In genomic region chr4:26576171-26576829, GRCh38 we compare ENCODE assay signal across 17 cellular contexts. TPM values are rescaled to one million over a fixed set of nuclear protein-coding genes. Genes with fewer than 3 reads are reported as not detected.
DNase-seq lines count a peak whose midpoint lies in the region; ATAC-seq, FAIRE-seq and TF ChIP-seq lines count a peak whose summit lies in the region.
"Had no signal": no experiment of that assay in that cellular context is flagged by ENCODE, and none has a peak within 500 bp of the region (broad histone marks: within the 10 kb centered on the region; RNA-seq: fewer than 3 reads in every experiment).

No MANE protein-coding gene starts in this region.

- ATAC-seq in GM21447 (IDR thresholded peaks at IDR 0.05; ENCODE audit: unreplicated experiment) (no peak), left lobe of liver (no peak), GM19324 (IDR thresholded peaks at IDR 0.05; ENCODE audit: low FRiP score, unreplicated experiment) (no peak)

- POLR2A ChIA-PET in H1 (lab: Charles Lee; ENCODE audit: partially characterized antibody), result no interaction called here

- H3K4me1 ChIP-seq in H1 (replicated peaks in 1 of 4; ENCODE audit: control insufficient read depth in 3 of 4, insufficient read depth in 4 of 4, low read length in 3 of 4), result peaks cover 0 to 4% (median 0%) of the 10 kb centered on the region in 4 experiments; a peak in 1 of 7 replicates
- H3K4me1 ChIP-seq in mesenchymal stem cell (ENCODE audit: control insufficient read depth, insufficient read depth, low read depth, low read length), result peaks cover 6% of the 10 kb centered on the region
- H3K4me1 ChIP-seq: BLaER1 treated with 17β-estradiol and CSF1 and Interleukin-3, amounts not matched to agents 10 nM and 100 nM; HAP-1; stomach had no signal

- H4K91ac ChIP-seq in H1 (replicated peaks; ENCODE audit: insufficient read length, low read length) (no peak overlapping the region), mesenchymal stem cell (ENCODE audit: low read length) (no peak overlapping the region)

- no peak overlapping the region for H2BK20ac ChIP-seq in H1 (ENCODE audit: low read length)

- no peak overlapping the region for H4K8ac ChIP-seq in H1 (ENCODE audit: extremely low read depth, insufficient read depth, low read length)
- no peak overlapping the region for H4K8ac ChIP-seq in mesenchymal stem cell (ENCODE audit: low read length)

- H3K18ac ChIP-seq in H1 (ENCODE audit: extremely low read depth, low read length), result no peak overlapping the region
- H3K18ac ChIP-seq in mesenchymal stem cell (ENCODE audit: low read depth in 1 of 2, low read length in 2 of 2), result peak overlapping the region in 1 of 2 experiments; percentile 13

- WGBS in H1 (ENCODE audit: extremely low coverage in 1 of 2, insufficient coverage in 1 of 2, insufficient read length in 1 of 2, insufficient replicate concordance in 2 of 2, low coverage in 1 of 2, low lambda C conversion rate in 2 of 2, missing lambda C conversion rate in 1 of 2), 2 experiments, result 93% methylated on average over 7 of the region's 7 CpGs; no CpG with 5 or more reads in 1 of the 2 experiments
- WGBS in mesenchymal stem cell, result 51% methylated on average over 5 of the region's 7 CpGs

- H3K4me2 ChIP-seq in H1 (ENCODE audit: insufficient read depth in 1 of 2, low read depth in 2 of 2, low read length in 2 of 2), result no peak overlapping the region
- peak overlapping the region; percentile 18 for H3K4me2 ChIP-seq in mesenchymal stem cell (ENCODE audit: low read length, poor library complexity, severe bottlenecking)
- H3K4me2 ChIP-seq: BLaER1 treated with 17β-estradiol and CSF1 and Interleukin-3, amounts not matched to agents 10 nM and 100 nM had no signal

- H3K4me3 ChIP-seq in H1 (ENCODE audit: extremely low read depth in 1 of 4, insufficient read depth in 2 of 4, low read depth in 3 of 4, low read length in 4 of 4) (no peak overlapping the region), mesenchymal stem cell (ENCODE audit: insufficient read depth in 1 of 2, low read depth in 1 of 2, low read length in 2 of 2) (no peak overlapping the region)
- H3K4me3 ChIP-seq: BLaER1 treated with 17β-estradiol and CSF1 and Interleukin-3, amounts not matched to agents 10 nM and 100 nM; HAP-1; stomach had no signal

- no peak overlapping the region for H3K14ac ChIP-seq in H1 (ENCODE audit: insufficient read length)
- H3K14ac ChIP-seq in mesenchymal stem cell (ENCODE audit: low read length in 2 of 2), result no peak overlapping the region

- H3K27me3 ChIP-seq in H1 (replicated peaks in 1 of 4; ENCODE audit: control insufficient read depth in 3 of 4, extremely low read depth in 1 of 4, insufficient read depth in 3 of 4, low read length in 3 of 4) (no peaks in the 10 kb centered on the region), mesenchymal stem cell (ENCODE audit: control insufficient read depth in 1 of 2, insufficient read depth in 1 of 2, low read length in 2 of 2) (no peaks in the 10 kb centered on the region)
- H3K27me3 ChIP-seq: BLaER1 treated with 17β-estradiol and CSF1 and Interleukin-3, amounts not matched to agents 10 nM and 100 nM; stomach had no signal

- H3K9me3 ChIP-seq in H1 (ENCODE audit: insufficient read depth in 2 of 2, low read depth in 1 of 2, low read length in 1 of 2), result no peaks in the 10 kb centered on the region
- no peaks in the 10 kb centered on the region for H3K9me3 ChIP-seq in mesenchymal stem cell (ENCODE audit: control insufficient read depth, low read length)
- H3K9me3 ChIP-seq: BLaER1 treated with 17β-estradiol and CSF1 and Interleukin-3, amounts not matched to agents 10 nM and 100 nM; HAP-1; stomach had no signal

- TF ChIP-seq CTCF in H1 (IDR thresholded peaks at IDR 0.05; ENCODE audit: control extremely low read depth in 1 of 3, insufficient read depth in 1 of 3, low read depth in 1 of 3, low read length in 3 of 3), result no peak

- TF ChIP-seq RAD21 in H1 (IDR thresholded peaks at IDR 0.05 in 1 of 2, conservative IDR thresholded peaks at IDR 0.05 in 1 of 2; ENCODE audit: low read depth in 2 of 2, low read length in 2 of 2), result no peak

- H2BK15ac ChIP-seq in H1 (ENCODE audit: low read length), result no peak overlapping the region
- H2BK15ac ChIP-seq in mesenchymal stem cell (ENCODE audit: low read depth, poor library complexity, severe bottlenecking), result no peak overlapping the region

- H3K36me3 ChIP-seq in H1 (ENCODE audit: control insufficient read depth in 2 of 4, insufficient read depth in 4 of 4, low read length in 3 of 4), result no peaks in the 10 kb centered on the region
- H3K36me3 ChIP-seq in mesenchymal stem cell (ENCODE audit: control insufficient read depth in 1 of 2, insufficient read depth in 2 of 2, low read depth in 1 of 2, low read length in 2 of 2), result no peaks in the 10 kb centered on the region
- H3K36me3 ChIP-seq: BLaER1 treated with 17β-estradiol and CSF1 and Interleukin-3, amounts not matched to agents 10 nM and 100 nM; HAP-1; stomach had no signal

- H3K27ac ChIP-seq in H1 (ENCODE audit: low read depth, low read length) (no peak overlapping the region), mesenchymal stem cell (ENCODE audit: low read length, poor library complexity, severe bottlenecking) (no peak overlapping the region)
- H3K27ac ChIP-seq: BLaER1 treated with 17β-estradiol and CSF1 and Interleukin-3, amounts not matched to agents 10 nM and 100 nM; epithelial cell of prostate; stomach had no signal

- no peak for TF ChIP-seq EP300 in H1 (IDR thresholded peaks at IDR 0.05; ENCODE audit: borderline replicate concordance in 1 of 2, low read depth in 2 of 2, low read length in 2 of 2)

- H3K79me2 ChIP-seq in H1 (ENCODE audit: control insufficient read depth in 1 of 2, insufficient read depth in 2 of 2, low read length in 2 of 2), result no peaks in the 10 kb centered on the region

- H4K5ac ChIP-seq in H1 (ENCODE audit: insufficient read length, low read depth, low read length), result no peak overlapping the region

- CTCF ChIA-PET in H1 (lab: Charles Lee; ENCODE audit: partially characterized antibody), result interaction anchor here (0.6 kb wide), 1 partner anchor 9 kb away, joined by 3 read pairs; no protein-coding TSS in a partner anchor

- H2BK5ac ChIP-seq in H1 (ENCODE audit: low read depth, low read length) (no peak overlapping the region), mesenchymal stem cell (ENCODE audit: low read depth, low read length, poor library complexity, severe bottlenecking) (no peak overlapping the region)

- H2AK5ac ChIP-seq in H1 (ENCODE audit: low read depth, low read length) (no peak overlapping the region), mesenchymal stem cell (ENCODE audit: low read length, severe bottlenecking) (peak overlapping the region; percentile 16)

- H2BK120ac ChIP-seq in H1 (replicated peaks; ENCODE audit: low read depth, low read length) (no peak overlapping the region), mesenchymal stem cell (ENCODE audit: low read depth, low read length) (no peak overlapping the region)

- H3K9ac ChIP-seq in H1 (replicated peaks in 1 of 4; ENCODE audit: extremely low read depth in 1 of 4, low read depth in 3 of 4, low read length in 3 of 4), result no peak overlapping the region
- H3K9ac ChIP-seq in mesenchymal stem cell (ENCODE audit: low read length), result peak overlapping the region; percentile 54
- H3K9ac ChIP-seq: BLaER1 treated with 17β-estradiol and CSF1 and Interleukin-3, amounts not matched to agents 10 nM and 100 nM had no signal

- H4K20me1 ChIP-seq in H1 (replicated peaks in 1 of 2; ENCODE audit: control insufficient read depth in 1 of 2, insufficient read depth in 2 of 2, low read length in 2 of 2), result no peaks in the 10 kb centered on the region
- H4K20me1 ChIP-seq: BLaER1 treated with 17β-estradiol and CSF1 and Interleukin-3, amounts not matched to agents 10 nM and 100 nM had no signal

- TF ChIP-seq POLR2A in H1 (IDR thresholded peaks at IDR 0.05; ENCODE audit: control extremely low read depth in 1 of 2, low read depth in 2 of 2, low read length in 2 of 2), result no peak

- H3K23me2 ChIP-seq in H1 (ENCODE audit: low read depth, low read length), result no peaks in the 10 kb centered on the region; the same call in 1 of the 2 replicates

- no peaks in the 10 kb centered on the region for H3K79me1 ChIP-seq in H1 (ENCODE audit: low read depth, low read length)
- H3K79me1 ChIP-seq in mesenchymal stem cell (replicated peaks; ENCODE audit: low read length, poor library complexity, severe bottlenecking), result no peaks in the 10 kb centered on the region

- H2BK12ac ChIP-seq in H1 (ENCODE audit: low read depth, low read length), result no peak overlapping the region
- H2BK12ac ChIP-seq in mesenchymal stem cell (ENCODE audit: low read length in 2 of 2), result no peak overlapping the region

- H3K23ac ChIP-seq in H1 (ENCODE audit: insufficient read length) (no peak overlapping the region), mesenchymal stem cell (ENCODE audit: low read length in 2 of 2) (no peak overlapping the region)

- H2AFZ ChIP-seq in H1 (ENCODE audit: low read length) (no peak overlapping the region), mesenchymal stem cell (ENCODE audit: low read depth, low read length) (no peak overlapping the region)

- DNase-seq in AG20443 (ENCODE audit: low spot score) (peak; percentile 52), M059J (ENCODE audit: low read depth) (peak; percentile 84), H1 (ENCODE audit: low read depth in 1 of 2, low spot score in 2 of 2) (no peak), mesenchymal stem cell (peak; percentile 53), DMS 273 (lab: John Stamatoyannopoulos, UW; ENCODE audit: unreplicated experiment) (no peak), left lobe of liver (ENCODE audit: low spot score) (no peak)
- DNase-seq: activated CD4-positive, alpha-beta memory T cell treated with anti-CD3 and anti-CD28 coated beads for 36 hours; activated effector memory CD4-positive, alpha-beta T cell treated with anti-CD3 and anti-CD28 coated beads, Interleukin-2, amount 50 U/mL, for 16 hours; NCI-H1417 treated with DMSO at 0.1 percent for 48 hours; NCI-H510A; OCI-M1; stomach had no signal

- H3K4ac ChIP-seq in H1 (replicated peaks; ENCODE audit: insufficient read length, low read depth, low read length), result no peak overlapping the region
- H3K4ac ChIP-seq in mesenchymal stem cell (ENCODE audit: low read depth in 1 of 2, low read length in 2 of 2), result peak overlapping the region in 1 of 2 experiments; percentile 43

- FAIRE-seq in H1 (lab: Jason Lieb, UNC), result peak; percentile 36

- no peak overlapping the region for H3K56ac ChIP-seq in H1 (replicated peaks; ENCODE audit: insufficient read length, low read depth, low read length)

RNA-seq across cellular contexts. Expression of gene TBC1D19, which starts 7.6 kb away (rescaled TPM):
- total RNA-seq in M059J (2014; rRNA removed; shearing (Covaris generic)), result 26.3 and 28.6 TPM in 2 replicates
- 2.1 and 3.5 TPM in 2 replicates for total RNA-seq in H1 (2021; fragmentation: NEBNext Ultra II Directional; extraction: Animal tissue kit (Norgen Biotek cat#: 25700))
- polyA plus RNA-seq in H1 (2011; rRNA removed), result 1.3 and 1.9 TPM in 2 replicates
- polyA plus RNA-seq in H1 (2011; cell fraction: cytosol; rRNA removed), result 1.9 TPM
- polyA plus RNA-seq in H1 (2011; cell fraction: nucleus; rRNA removed), result 0.94 TPM
- 1.1 to 2.2 TPM (median 1.2 TPM) in 4 replicates for polyA plus RNA-seq in H1 (2012, experiment 1 of 2)
- polyA plus RNA-seq in H1 (2012, experiment 2 of 2), result 0.17 TPM
- polyA plus RNA-seq in H1 (2013, experiment 1 of 2), result 1.2 TPM
- polyA plus RNA-seq in H1 (2013, experiment 2 of 2), result 1.3 TPM
- polyA minus RNA-seq in H1 (2011; rRNA and poly(A)+ RNA removed), result 3.3 and 4.6 TPM in 2 replicates
- 3.0 TPM for polyA minus RNA-seq in H1 (2011; cell fraction: cytosol; rRNA and poly(A)+ RNA removed)
- polyA minus RNA-seq in H1 (2011; cell fraction: nucleus; rRNA and poly(A)+ RNA removed), result 8.8 TPM
- 8.3 TPM for polyA plus RNA-seq in mesenchymal stem cell (2013, experiment 1 of 2)
- 9.4 TPM for polyA plus RNA-seq in mesenchymal stem cell (2013, experiment 2 of 2)
- total RNA-seq in left lobe of liver, result 0.96 TPM

Comparison
In these comparisons a context has a peak if more than half of its experiments do, and no peak if none do; other contexts are left out.
1. DNase-seq: peak in AG20443 (single experiment), M059J (single experiment) and mesenchymal stem cell (single experiment); none in H1 (0 of 2), DMS 273 (single experiment) and left lobe of liver (single experiment).